1 cellular context compared by ENCODE assay signal in the genomic region with DNA sequence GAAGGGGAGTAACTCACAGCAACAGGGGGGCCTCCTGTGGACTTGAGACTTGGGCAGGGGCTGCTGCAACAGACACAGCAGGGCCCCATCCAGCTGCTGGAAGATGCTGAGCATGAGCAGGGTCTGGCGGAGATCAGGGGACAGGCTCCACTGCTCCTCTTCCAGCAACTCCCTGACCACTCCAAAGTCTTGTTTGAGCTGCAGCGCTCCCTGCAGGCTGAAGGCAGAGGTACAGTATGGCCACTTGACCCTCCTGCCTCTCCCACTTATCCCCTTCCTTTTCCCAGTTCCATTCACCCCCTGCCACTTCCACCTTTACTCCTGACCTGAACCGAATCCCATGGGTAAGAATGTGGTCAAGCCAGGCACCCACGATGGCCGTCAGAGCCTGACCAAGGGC.
TF ChIP-seq lines count a peak whose summit lies in the region.

No MANE protein-coding gene starts in this region.

TF ChIP-seq in endothelial cell of umbilical vein, 7 proteins besides CTCF, POLR2A, EP300 and RAD21:
- TF ChIP-seq FOS (IDR thresholded peaks at IDR 0.05; ENCODE audit: borderline replicate concordance, insufficient read depth, low read length) = no peak
- TF ChIP-seq, protein P1, sequence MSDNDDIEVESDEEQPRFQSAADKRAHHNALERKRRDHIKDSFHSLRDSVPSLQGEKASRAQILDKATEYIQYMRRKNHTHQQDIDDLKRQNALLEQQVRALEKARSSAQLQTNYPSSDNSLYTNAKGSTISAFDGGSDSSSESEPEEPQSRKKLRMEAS (IDR thresholded peaks at IDR 0.05; ENCODE audit: insufficient read depth, insufficient read length) = no peak
- TF ChIP-seq GATA2 (IDR thresholded peaks at IDR 0.05; ENCODE audit: insufficient read depth, insufficient read length, low read depth, low read length) = no peak
- no peak for TF ChIP-seq POLR2AphosphoS5 (IDR thresholded peaks at IDR 0.05; ENCODE audit: insufficient read depth, low read depth, low read length)
- TF ChIP-seq EZH2 (IDR thresholded peaks at IDR 0.05; ENCODE audit: borderline replicate concordance, low read depth, low read length, severe bottlenecking) = no peak
- no peak for TF ChIP-seq MYC (IDR thresholded peaks at IDR 0.05; ENCODE audit: low read depth, low read length)
- no peak for TF ChIP-seq JUN (IDR thresholded peaks at IDR 0.05; ENCODE audit: borderline replicate concordance, insufficient read depth, insufficient read length, low read depth)
